ENCODE assay signal across 1 cellular context in the genomic region with DNA sequence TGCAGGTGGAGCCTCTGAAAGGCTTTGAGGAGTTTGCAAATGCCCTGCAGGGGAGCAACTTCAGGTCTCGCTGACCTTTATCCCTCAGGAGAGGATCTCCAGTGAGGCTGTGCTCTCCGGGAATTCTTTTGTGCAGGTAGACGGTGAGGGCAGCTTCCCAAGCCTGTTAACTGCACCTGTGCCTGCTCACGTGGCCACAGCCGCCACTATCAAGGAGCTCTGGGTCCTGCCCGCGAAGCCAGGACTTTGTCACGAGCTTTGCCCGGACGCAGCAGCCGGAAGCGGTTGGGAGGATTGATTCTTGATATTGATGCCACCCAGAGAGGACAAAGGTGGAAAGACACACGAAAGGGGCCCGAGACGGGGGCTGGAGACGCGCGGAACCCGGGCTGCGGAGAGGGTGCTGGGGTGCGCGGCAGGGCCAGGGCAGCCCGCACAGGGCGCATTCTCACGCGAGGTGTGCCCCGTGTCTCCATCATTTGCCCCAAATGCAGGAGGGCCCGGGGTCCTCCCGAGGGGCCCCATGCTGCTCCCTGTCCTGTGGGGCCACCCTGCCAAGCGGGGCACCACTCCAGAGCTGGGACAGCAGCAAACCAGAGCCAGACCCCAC.
TF ChIP-seq lines count a peak whose summit lies in the region.

No MANE protein-coding gene starts in this region.

TF ChIP-seq in GM23338, 12 proteins besides CTCF, POLR2A, EP300 and RAD21 (continued from another document):
- TF ChIP-seq, protein P1, sequence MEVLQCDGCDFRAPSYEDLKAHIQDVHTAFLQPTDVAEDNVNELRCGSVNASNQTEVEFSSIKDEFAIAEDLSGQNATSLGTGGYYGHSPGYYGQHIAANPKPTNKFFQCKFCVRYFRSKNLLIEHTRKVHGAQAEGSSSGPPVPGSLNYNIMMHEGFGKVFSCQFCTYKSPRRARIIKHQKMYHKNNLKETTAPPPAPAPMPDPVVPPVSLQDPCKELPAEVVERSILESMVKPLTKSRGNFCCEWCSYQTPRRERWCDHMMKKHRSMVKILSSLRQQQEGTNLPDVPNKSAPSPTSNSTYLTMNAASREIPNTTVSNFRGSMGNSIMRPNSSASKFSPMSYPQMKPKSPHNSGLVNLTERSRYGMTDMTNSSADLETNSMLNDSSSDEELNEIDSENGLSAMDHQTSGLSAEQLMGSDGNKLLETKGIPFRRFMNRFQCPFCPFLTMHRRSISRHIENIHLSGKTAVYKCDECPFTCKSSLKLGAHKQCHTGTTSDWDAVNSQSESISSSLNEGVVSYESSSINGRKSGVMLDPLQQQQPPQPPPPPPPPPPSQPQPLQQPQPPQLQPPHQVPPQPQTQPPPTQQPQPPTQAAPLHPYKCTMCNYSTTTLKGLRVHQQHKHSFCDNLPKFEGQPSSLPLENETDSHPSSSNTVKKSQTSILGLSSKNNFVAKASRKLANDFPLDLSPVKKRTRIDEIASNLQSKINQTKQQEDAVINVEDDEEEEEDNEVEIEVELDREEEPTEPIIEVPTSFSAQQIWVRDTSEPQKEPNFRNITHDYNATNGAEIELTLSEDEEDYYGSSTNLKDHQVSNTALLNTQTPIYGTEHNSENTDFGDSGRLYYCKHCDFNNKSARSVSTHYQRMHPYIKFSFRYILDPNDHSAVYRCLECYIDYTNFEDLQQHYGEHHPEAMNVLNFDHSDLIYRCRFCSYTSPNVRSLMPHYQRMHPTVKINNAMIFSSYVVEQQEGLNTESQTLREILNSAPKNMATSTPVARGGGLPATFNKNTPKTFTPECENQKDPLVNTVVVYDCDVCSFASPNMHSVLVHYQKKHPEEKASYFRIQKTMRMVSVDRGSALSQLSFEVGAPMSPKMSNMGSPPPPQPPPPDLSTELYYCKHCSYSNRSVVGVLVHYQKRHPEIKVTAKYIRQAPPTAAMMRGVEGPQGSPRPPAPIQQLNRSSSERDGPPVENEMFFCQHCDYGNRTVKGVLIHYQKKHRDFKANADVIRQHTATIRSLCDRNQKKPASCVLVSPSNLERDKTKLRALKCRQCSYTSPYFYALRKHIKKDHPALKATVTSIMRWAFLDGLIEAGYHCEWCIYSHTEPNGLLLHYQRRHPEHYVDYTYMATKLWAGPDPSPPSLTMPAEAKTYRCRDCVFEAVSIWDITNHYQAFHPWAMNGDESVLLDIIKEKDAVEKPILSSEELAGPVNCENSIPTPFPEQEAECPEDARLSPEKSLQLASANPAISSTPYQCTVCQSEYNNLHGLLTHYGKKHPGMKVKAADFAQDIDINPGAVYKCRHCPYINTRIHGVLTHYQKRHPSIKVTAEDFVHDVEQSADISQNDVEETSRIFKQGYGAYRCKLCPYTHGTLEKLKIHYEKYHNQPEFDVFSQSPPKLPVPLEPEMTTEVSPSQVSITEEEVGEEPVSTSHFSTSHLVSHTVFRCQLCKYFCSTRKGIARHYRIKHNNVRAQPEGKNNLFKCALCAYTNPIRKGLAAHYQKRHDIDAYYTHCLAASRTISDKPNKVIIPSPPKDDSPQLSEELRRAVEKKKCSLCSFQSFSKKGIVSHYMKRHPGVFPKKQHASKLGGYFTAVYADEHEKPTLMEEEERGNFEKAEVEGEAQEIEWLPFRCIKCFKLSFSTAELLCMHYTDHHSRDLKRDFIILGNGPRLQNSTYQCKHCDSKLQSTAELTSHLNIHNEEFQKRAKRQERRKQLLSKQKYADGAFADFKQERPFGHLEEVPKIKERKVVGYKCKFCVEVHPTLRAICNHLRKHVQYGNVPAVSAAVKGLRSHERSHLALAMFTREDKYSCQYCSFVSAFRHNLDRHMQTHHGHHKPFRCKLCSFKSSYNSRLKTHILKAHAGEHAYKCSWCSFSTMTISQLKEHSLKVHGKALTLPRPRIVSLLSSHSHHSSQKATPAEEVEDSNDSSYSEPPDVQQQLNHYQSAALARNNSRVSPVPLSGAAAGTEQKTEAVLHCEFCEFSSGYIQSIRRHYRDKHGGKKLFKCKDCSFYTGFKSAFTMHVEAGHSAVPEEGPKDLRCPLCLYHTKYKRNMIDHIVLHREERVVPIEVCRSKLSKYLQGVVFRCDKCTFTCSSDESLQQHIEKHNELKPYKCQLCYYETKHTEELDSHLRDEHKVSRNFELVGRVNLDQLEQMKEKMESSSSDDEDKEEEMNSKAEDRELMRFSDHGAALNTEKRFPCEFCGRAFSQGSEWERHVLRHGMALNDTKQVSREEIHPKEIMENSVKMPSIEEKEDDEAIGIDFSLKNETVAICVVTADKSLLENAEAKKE (CRISPR knock-in tag; IDR thresholded peaks at IDR 0.05): no peak
- TF ChIP-seq ZNF114 (CRISPR knock-in tag; IDR thresholded peaks at IDR 0.05) (no peak), EZH2phosphoT487 (IDR thresholded peaks at IDR 0.05; ENCODE audit: unreplicated experiment) (no peak), CREB1 (CRISPR knock-in tag; IDR thresholded peaks at IDR 0.05; ENCODE audit: low read depth) (no peak)
